9 cellular contexts compared by ENCODE assay signal in the genomic region with DNA sequence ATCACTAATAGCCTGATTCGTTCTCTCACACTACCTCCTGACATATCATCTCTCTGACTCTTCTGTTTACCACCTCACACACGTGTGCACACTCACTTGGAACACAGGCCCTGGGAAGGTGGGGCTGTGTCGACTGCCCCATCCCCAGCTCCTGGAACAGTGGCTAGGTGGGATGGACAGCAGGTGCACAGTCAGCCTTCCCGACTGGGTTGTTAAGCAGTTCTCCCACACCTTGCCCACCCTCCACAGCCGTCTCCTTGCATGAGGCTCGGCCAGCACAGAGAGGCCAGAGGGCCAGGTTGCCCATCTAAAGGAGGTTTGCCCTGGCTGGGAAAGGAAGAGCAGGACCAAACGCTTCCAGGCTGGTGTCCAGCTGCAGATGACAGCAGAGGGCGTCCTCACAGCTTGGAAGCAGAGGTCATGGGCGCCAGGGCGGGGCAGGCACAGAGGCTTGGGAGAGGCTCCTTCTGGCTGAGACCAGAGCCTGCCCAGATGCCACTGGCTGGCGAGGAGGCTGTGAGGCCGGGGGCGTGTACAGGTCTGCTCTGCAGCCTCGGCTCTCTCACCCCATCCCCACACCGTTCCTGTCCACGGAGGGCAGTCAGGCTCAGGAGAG.
DNase-seq lines count a peak whose midpoint lies in the region; ATAC-seq lines count a peak whose summit lies in the region.
"Had no signal": no experiment of that assay in that cellular context is flagged by ENCODE, and none has a peak within 500 bp of the region (broad histone marks: within the 10 kb centered on the region; RNA-seq: fewer than 3 reads in every experiment).

No MANE protein-coding gene starts in this region.

- H3K27me3 Mint-ChIP-seq in T-helper 17 cell: no peaks in the 10 kb centered on the region
- H3K27me3 Mint-ChIP-seq: B cell had no signal

- H3K9me3 ChIP-seq in T-helper 17 cell (ENCODE audit: control insufficient read depth, low read length, poor library complexity, severe bottlenecking): no peaks in the 10 kb centered on the region

- intact Hi-C loops in head of caudate nucleus (cut with DNase I): no loop called here

- peaks cover 3% of the 10 kb centered on the region for H3K4me1 Mint-ChIP-seq in T-helper 17 cell
- H3K4me1 Mint-ChIP-seq: B cell had no signal

- DNase-seq in NCI-H146 (lab: John Stamatoyannopoulos, UW): peak; percentile 21
- DNase-seq in NCI-H146 treated with DMSO at 0.1 percent for 48 hours (lab: John Stamatoyannopoulos, UW; ENCODE audit: unreplicated experiment): no peak
- DNase-seq in T-helper 17 cell: no peak
- peak in 41 of 42 donors; percentile 57 to 92 (median 78) for DNase-seq in head of caudate nucleus
- DNase-seq in renal cortical epithelial cell (ENCODE audit: low read depth): peak; percentile 65
- DNase-seq in NCI-H1930 (lab: John Stamatoyannopoulos, UW): no peak
- no peak for DNase-seq in NCI-H524 treated with DMSO at 0.1 percent for 48 hours (lab: John Stamatoyannopoulos, UW)

- H3K4me3 Mint-ChIP-seq in T-helper 17 cell: no peak overlapping the region
- H3K4me3 Mint-ChIP-seq: B cell had no signal

- H3K27ac Mint-ChIP-seq in T-helper 17 cell: peak overlapping the region; percentile 65
- H3K27ac Mint-ChIP-seq: B cell had no signal

- no peak for ATAC-seq in T-helper 17 cell
- ATAC-seq in GM18498 (IDR thresholded peaks at IDR 0.05; ENCODE audit: unreplicated experiment): no peak

- peaks cover 3% of the 10 kb centered on the region for H3K36me3 Mint-ChIP-seq in T-helper 17 cell (ENCODE audit: low read depth)

Comparison
In these comparisons a context has a peak if more than half of its experiments do, and no peak if none do; other contexts are left out.
1. DNase-seq: peak in NCI-H146 (single experiment), head of caudate nucleus (41 of 42) and renal cortical epithelial cell (single experiment); none in NCI-H146 treated with DMSO at 0.1 percent for 48 hours (single experiment), T-helper 17 cell (0 of 3), NCI-H1930 (0 of 2) and NCI-H524 treated with DMSO at 0.1 percent for 48 hours (single experiment).